In genomic region chr22:45952553-45952952, GRCh38 we compare ENCODE assay signal across 29 cellular contexts. TPM values are rescaled to one million over a fixed set of nuclear protein-coding genes. Genes with fewer than 3 reads are reported as not detected.
"Had no signal": no experiment of that assay in that cellular context is flagged by ENCODE, and none has a peak within 500 bp of the region (broad histone marks: within the 10 kb centered on the region; RNA-seq: fewer than 3 reads in every experiment).

No MANE protein-coding gene starts in this region.

- H3K9me3 ChIP-seq: left lung, lower lobe of right lung, neutrophil, spleen, tibial nerve, uterus had no signal

- H3K4me3 Mint-ChIP-seq: mesothelial cell of epicardium; naive thymus-derived CD8-positive, alpha-beta T cell; nephron; neural crest cell; stimulated activated effector memory CD8-positive, alpha-beta T cell treated with anti-CD3 and anti-CD28 coated beads, Interleukin-12 subunit alpha, Interleukin-12 subunit beta, amount 100 ng/mL, for 72 hours; stimulated activated naive CD8-positive, alpha-beta T cell treated with anti-CD3 and anti-CD28 coated beads, Interleukin-15, amount 100 ng/mL, for 72 hours; type B pancreatic cell had no signal

- H3K4me3 ChIP-seq: left lung, lower lobe of right lung, spleen, tibial nerve, uterus had no signal

- H3K36me3 Mint-ChIP-seq: mesothelial cell of epicardium; naive thymus-derived CD8-positive, alpha-beta T cell; stimulated activated effector memory CD8-positive, alpha-beta T cell treated with anti-CD3 and anti-CD28 coated beads, Interleukin-12 subunit alpha, Interleukin-12 subunit beta, amount 100 ng/mL, for 72 hours; type B pancreatic cell had no signal

- H3K4me1 ChIP-seq: left lung, lower lobe of right lung, tibial nerve, uterus had no signal

- H3K9me3 Mint-ChIP-seq: mesothelial cell of epicardium; naive thymus-derived CD8-positive, alpha-beta T cell; nephron; neural crest cell; stimulated activated effector memory CD8-positive, alpha-beta T cell treated with anti-CD3 and anti-CD28 coated beads, Interleukin-12 subunit alpha, Interleukin-12 subunit beta, amount 100 ng/mL, for 72 hours; stimulated activated naive CD8-positive, alpha-beta T cell treated with anti-CD3 and anti-CD28 coated beads, Interleukin-15, amount 100 ng/mL, for 72 hours; type B pancreatic cell had no signal

- H3K27ac ChIP-seq: left lung, lower lobe of right lung, neutrophil, spleen, tibial nerve, uterus had no signal

- H3K36me3 ChIP-seq: left lung, lower lobe of right lung, neutrophil, spleen, tibial nerve, uterus had no signal

- H3K4me1 Mint-ChIP-seq: nephron; stimulated activated effector memory CD8-positive, alpha-beta T cell treated with anti-CD3 and anti-CD28 coated beads, Interleukin-12 subunit alpha, Interleukin-12 subunit beta, amount 100 ng/mL, for 72 hours; stimulated activated naive CD8-positive, alpha-beta T cell treated with anti-CD3 and anti-CD28 coated beads, Interleukin-15, amount 100 ng/mL, for 72 hours had no signal

- FAIRE-seq: keratinocyte, small intestine had no signal

- DNase-seq: hippocampal formation; kidney glomerular epithelial cell; left cardiac atrium; left lung; lower lobe of right lung; mammary epithelial cell; mesenchymal stem cell; naive thymus-derived CD8-positive, alpha-beta T cell; occipital lobe; retina; right cardiac atrium; small intestine; spleen; stimulated activated CD4-positive, alpha-beta T cell treated with anti-CD3 and anti-CD28 coated beads, Interleukin-4, amount 100 ng/mL, for 24 hours; stimulated activated naive CD4-positive, alpha-beta T cell treated with Interleukin-2 at 50 U/mL for 16 hours; stimulated activated naive CD8-positive, alpha-beta T cell treated with anti-CD3 and anti-CD28 coated beads, Interleukin-15, amount 100 ng/mL, for 72 hours; substantia nigra; uterus had no signal

- H3K27me3 ChIP-seq: uterus had no signal

- H3K27ac Mint-ChIP-seq: mesothelial cell of epicardium; naive thymus-derived CD8-positive, alpha-beta T cell; nephron; progenitor cell of endocrine pancreas; stimulated activated effector memory CD8-positive, alpha-beta T cell treated with anti-CD3 and anti-CD28 coated beads, Interleukin-12 subunit alpha, Interleukin-12 subunit beta, amount 100 ng/mL, for 72 hours; stimulated activated naive CD8-positive, alpha-beta T cell treated with anti-CD3 and anti-CD28 coated beads, Interleukin-15, amount 100 ng/mL, for 72 hours; type B pancreatic cell had no signal

- ATAC-seq: left cardiac atrium; left lung; lower lobe of right lung; naive thymus-derived CD8-positive, alpha-beta T cell; right cardiac atrium; sciatic nerve; stimulated activated effector memory CD8-positive, alpha-beta T cell treated with anti-CD3 and anti-CD28 coated beads, Interleukin-12 subunit alpha, Interleukin-12 subunit beta, amount 100 ng/mL, for 72 hours; stimulated activated naive CD8-positive, alpha-beta T cell treated with anti-CD3 and anti-CD28 coated beads, Interleukin-15, amount 100 ng/mL, for 72 hours had no signal

RNA-seq across cellular contexts. Expression of gene WNT7B, which starts 24.4 kb away (rescaled TPM):
- total RNA-seq: left cardiac atrium; mononuclear cell; naive thymus-derived CD8-positive, alpha-beta T cell; right cardiac atrium; sciatic nerve; spleen; tibial nerve had no signal
- polyA plus RNA-seq: naive thymus-derived CD8-positive, alpha-beta T cell; right cardiac atrium; spleen had no signal
